In the genomic region with DNA sequence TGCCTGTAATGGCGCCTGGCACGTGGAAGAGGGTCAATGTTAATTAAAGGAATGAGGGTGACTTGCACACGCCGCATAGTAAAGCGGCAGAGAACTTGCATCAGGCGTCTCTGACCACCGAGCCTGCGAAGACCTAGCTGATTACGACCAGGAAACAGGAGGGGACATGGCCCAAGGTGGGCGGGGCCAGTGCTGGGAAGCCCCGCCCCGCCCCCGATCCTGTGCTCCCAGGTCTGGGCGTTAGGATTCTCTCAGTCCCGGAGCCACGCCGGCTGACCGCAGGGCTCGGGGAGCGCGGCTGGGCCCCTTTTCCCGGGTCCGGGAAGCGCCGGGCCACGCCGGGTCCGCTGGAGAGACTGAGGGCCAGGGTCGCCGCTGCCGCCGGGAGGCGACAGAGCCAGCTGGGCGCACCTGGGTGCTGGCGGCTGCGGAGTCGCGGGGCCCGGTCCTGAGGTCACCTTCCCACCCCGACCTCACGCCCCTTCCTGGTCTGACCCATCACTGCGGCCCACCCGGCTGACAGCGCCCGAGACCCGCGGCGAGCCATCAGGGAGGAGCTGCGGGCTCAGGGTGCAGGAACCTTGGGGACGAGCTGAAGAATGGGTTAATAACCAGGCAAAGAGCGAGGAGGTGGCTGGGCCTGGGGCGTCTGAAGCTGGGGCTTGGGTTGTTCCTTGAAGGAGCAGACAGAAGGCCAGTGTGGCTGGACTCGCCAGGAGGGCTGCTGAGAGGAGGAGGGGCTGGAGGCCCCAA, we compare ENCODE assay signal across 8 cellular contexts. TPM values are rescaled to one million over a fixed set of nuclear protein-coding genes. Genes with fewer than 3 reads are reported as not detected.
DNase-seq lines count a peak whose midpoint lies in the region; ATAC-seq and TF ChIP-seq lines count a peak whose summit lies in the region.

No MANE protein-coding gene starts in this region.

- H3K27ac Mint-ChIP-seq in T-helper 17 cell = peak overlapping the region; percentile 61

- H3K36me3 Mint-ChIP-seq in T-helper 17 cell (ENCODE audit: low read depth) = peaks cover 5% of the 10 kb centered on the region

- no peak overlapping the region for H3K27ac ChIP-seq in gastroesophageal sphincter

- H3K4me1 ChIP-seq in gastroesophageal sphincter = peaks cover 0 to 10% (median 6%) of the 10 kb centered on the region in 3 donors

- H3K4me1 Mint-ChIP-seq in T-helper 17 cell = peaks cover 12% of the 10 kb centered on the region

- H3K4me3 Mint-ChIP-seq in T-helper 17 cell = peak overlapping the region; percentile 85

- no peak for TF ChIP-seq CTCF in gastroesophageal sphincter (IDR thresholded peaks at IDR 0.05)

- H3K27me3 Mint-ChIP-seq in T-helper 17 cell = peaks cover 49% of the 10 kb centered on the region

- TF ChIP-seq POLR2A in gastroesophageal sphincter (IDR thresholded peaks at IDR 0.05) = no peak

- H3K9me3 ChIP-seq in T-helper 17 cell (ENCODE audit: control insufficient read depth, low read length, poor library complexity, severe bottlenecking) (no peaks in the 10 kb centered on the region), gastroesophageal sphincter (no peaks in the 10 kb centered on the region)

- ATAC-seq in GM18867 (IDR thresholded peaks at IDR 0.05; ENCODE audit: unreplicated experiment) = peak; percentile 78
- ATAC-seq in HG02623 (IDR thresholded peaks at IDR 0.05; ENCODE audit: unreplicated experiment) = peak; percentile 73
- ATAC-seq in T-helper 17 cell = peak; percentile 42
- peak; percentile 50 for ATAC-seq in gastroesophageal sphincter

- H3K4me3 ChIP-seq in gastroesophageal sphincter = peak overlapping the region in 1 of 2 donors; percentile 38

- no peak for TF ChIP-seq EP300 in gastroesophageal sphincter (IDR thresholded peaks at IDR 0.05)

- DNase-seq in T-helper 17 cell (no peak), retina (peak; percentile 82), pons (ENCODE audit: low spot score) (no peak), HPDE6-E6E7 (ENCODE audit: extremely low spot score) (no peak), NCI-H345 treated with DMSO at 0.1 percent for 48 hours (lab: John Stamatoyannopoulos, UW; ENCODE audit: unreplicated experiment) (no peak)

- no peaks in the 10 kb centered on the region for H3K36me3 ChIP-seq in gastroesophageal sphincter

- WGBS in gastroesophageal sphincter (ENCODE audit: low coverage in 1 of 2), 2 donors = 20% methylated on average over 12 of the region's 53 CpGs; no CpG with 5 or more reads in 1 of the 2 donors

- peaks cover 73% of the 10 kb centered on the region for H3K27me3 ChIP-seq in gastroesophageal sphincter

RNA-seq across cellular contexts. Expression of gene GRID1, which starts 23.0 kb away (rescaled TPM):
- total RNA-seq in T-helper 17 cell = not detected
- 1 to 10 TPM; 1.2 to 2.7 (median 1.7) TPM for total RNA-seq in gastroesophageal sphincter
